Comparison of ENCODE assay signal across 12 cellular contexts in genomic region chr4:59247032-59247431, GRCh38.
A peak's percentile ranks its signal among the peaks of the same experiment; 100 is the strongest.
DNase-seq lines count a peak whose midpoint lies in the region; ATAC-seq, FAIRE-seq and TF ChIP-seq lines count a peak whose summit lies in the region.
"Had no signal": no experiment of that assay in that cellular context is flagged by ENCODE, and none has a peak within 500 bp of the region (broad histone marks: within the 10 kb centered on the region; RNA-seq: fewer than 3 reads in every experiment).

No MANE protein-coding gene starts in this region.

- H3K9me2 ChIP-seq in GM23248 (ENCODE audit: insufficient read depth), result no peaks in the 10 kb centered on the region

- no peaks in the 10 kb centered on the region for H3K23me2 ChIP-seq in H1 (ENCODE audit: low read depth, low read length)

- TF ChIP-seq RAD21 in H1 (IDR thresholded peaks at IDR 0.05 in 1 of 2, conservative IDR thresholded peaks at IDR 0.05 in 1 of 2; ENCODE audit: low read depth in 2 of 2, low read length in 2 of 2), result peak; percentile 37 to 45

- H3K4me2 ChIP-seq in GM23248 (ENCODE audit: unreplicated experiment) (no peak overlapping the region), H1 (ENCODE audit: insufficient read depth in 1 of 2, low read depth in 2 of 2, low read length in 2 of 2) (no peak overlapping the region), neural progenitor cell (no peak overlapping the region)

- no peak overlapping the region for H2AFZ ChIP-seq in GM23248
- H2AFZ ChIP-seq in H1 (ENCODE audit: low read length), result no peak overlapping the region
- no peak overlapping the region for H2AFZ ChIP-seq in neural progenitor cell (replicated peaks)

- H3K36me3 ChIP-seq in GM23248 (ENCODE audit: low read depth), result no peaks in the 10 kb centered on the region
- H3K36me3 ChIP-seq in H1 (ENCODE audit: control insufficient read depth in 2 of 4, insufficient read depth in 4 of 4, low read length in 3 of 4), result no peaks in the 10 kb centered on the region
- no peaks in the 10 kb centered on the region for H3K36me3 ChIP-seq in neural progenitor cell
- H3K36me3 ChIP-seq in gastroesophageal sphincter, result no peaks in the 10 kb centered on the region
- H3K36me3 ChIP-seq in effector memory CD4-positive, alpha-beta T cell (ENCODE audit: control insufficient read depth, insufficient read depth, low read length), result no peaks in the 10 kb centered on the region
- H3K36me3 ChIP-seq: heart left ventricle had no signal

- H4K5ac ChIP-seq in H1 (ENCODE audit: insufficient read length, low read depth, low read length), result no peak overlapping the region

- H3K27ac Mint-ChIP-seq in neural progenitor cell, result no peak overlapping the region
- H3K27ac Mint-ChIP-seq: naive thymus-derived CD4-positive, alpha-beta T cell had no signal

- H3K27me3 Mint-ChIP-seq in neural progenitor cell (ENCODE audit: insufficient read depth, low read depth), result peaks cover 4% of the 10 kb centered on the region
- H3K27me3 Mint-ChIP-seq: naive thymus-derived CD4-positive, alpha-beta T cell had no signal

- no peak overlapping the region for H4K91ac ChIP-seq in H1 (replicated peaks; ENCODE audit: insufficient read length, low read length)

- H3K18ac ChIP-seq in H1 (ENCODE audit: extremely low read depth, low read length), result no peak overlapping the region

- no peaks in the 10 kb centered on the region for H3K4me1 ChIP-seq in GM23248 (ENCODE audit: insufficient read depth)
- H3K4me1 ChIP-seq in H1 (replicated peaks in 1 of 4; ENCODE audit: control insufficient read depth in 3 of 4, insufficient read depth in 4 of 4, low read length in 3 of 4), result no peaks in the 10 kb centered on the region
- H3K4me1 ChIP-seq in neural progenitor cell, result peaks cover 17% of the 10 kb centered on the region
- H3K4me1 ChIP-seq in gastroesophageal sphincter, result no peaks in the 10 kb centered on the region
- no peaks in the 10 kb centered on the region for H3K4me1 ChIP-seq in effector memory CD4-positive, alpha-beta T cell (ENCODE audit: control insufficient read depth, insufficient read depth, low read length, poor library complexity, severe bottlenecking)
- H3K4me1 ChIP-seq: heart left ventricle had no signal

- H3F3A ChIP-seq in GM23248 (ENCODE audit: insufficient read depth), result no peaks in the 10 kb centered on the region
- H3F3A ChIP-seq in neural progenitor cell (ENCODE audit: low read depth), result no peaks in the 10 kb centered on the region

- no peak overlapping the region for H3K56ac ChIP-seq in H1 (replicated peaks; ENCODE audit: insufficient read length, low read depth, low read length)

- H4K8ac ChIP-seq in H1 (ENCODE audit: extremely low read depth, insufficient read depth, low read length), result no peak overlapping the region

- H2BK5ac ChIP-seq in H1 (ENCODE audit: low read depth, low read length), result no peak overlapping the region

- H4K20me1 ChIP-seq in GM23248 (ENCODE audit: insufficient read depth), result no peaks in the 10 kb centered on the region
- H4K20me1 ChIP-seq in H1 (replicated peaks in 1 of 2; ENCODE audit: control insufficient read depth in 1 of 2, insufficient read depth in 2 of 2, low read length in 2 of 2), result no peaks in the 10 kb centered on the region
- H4K20me1 ChIP-seq in neural progenitor cell (ENCODE audit: low read depth), result no peaks in the 10 kb centered on the region

- peaks cover 7% of the 10 kb centered on the region for H3K4me1 Mint-ChIP-seq in neural progenitor cell

- H3K14ac ChIP-seq in H1 (ENCODE audit: insufficient read length), result no peak overlapping the region

- no peaks in the 10 kb centered on the region for H3K79me1 ChIP-seq in H1 (ENCODE audit: low read depth, low read length)

- H2BK20ac ChIP-seq in H1 (ENCODE audit: low read length), result no peak overlapping the region

- no peak overlapping the region for H3K4me3 Mint-ChIP-seq in neural progenitor cell
- H3K4me3 Mint-ChIP-seq: naive thymus-derived CD4-positive, alpha-beta T cell had no signal

- no peaks in the 10 kb centered on the region for H3K27me3 ChIP-seq in GM23248 (replicated peaks; ENCODE audit: insufficient read depth)
- H3K27me3 ChIP-seq in H1 (replicated peaks in 1 of 4; ENCODE audit: control insufficient read depth in 3 of 4, extremely low read depth in 1 of 4, insufficient read depth in 3 of 4, low read length in 3 of 4), result no peaks in the 10 kb centered on the region
- H3K27me3 ChIP-seq in neural progenitor cell, result no peaks in the 10 kb centered on the region
- no peaks in the 10 kb centered on the region for H3K27me3 ChIP-seq in gastroesophageal sphincter
- no peaks in the 10 kb centered on the region for H3K27me3 ChIP-seq in effector memory CD4-positive, alpha-beta T cell (replicated peaks; ENCODE audit: control insufficient read depth, insufficient read depth, low read length, poor library complexity, severe bottlenecking)
- H3K27me3 ChIP-seq: heart left ventricle had no signal

- FAIRE-seq in H1 (lab: Jason Lieb, UNC), result no peak

- H2AK5ac ChIP-seq in H1 (ENCODE audit: low read depth, low read length), result no peak overlapping the region

- in situ Hi-C loops in GM23248 (cut with MboI), result no loop called here

- H3K27ac ChIP-seq in GM23248 (no peak overlapping the region), H1 (ENCODE audit: low read depth, low read length) (no peak overlapping the region), neural progenitor cell (no peak overlapping the region), gastroesophageal sphincter (no peak overlapping the region)
- no peak overlapping the region for H3K27ac ChIP-seq in effector memory CD4-positive, alpha-beta T cell (ENCODE audit: insufficient read depth, low read length, poor library complexity, severe bottlenecking)
- H3K27ac ChIP-seq: heart left ventricle had no signal

- H3K9me3 Mint-ChIP-seq in neural progenitor cell, result peaks cover 19% of the 10 kb centered on the region

- H3K9ac ChIP-seq in GM23248, result no peak overlapping the region
- no peak overlapping the region for H3K9ac ChIP-seq in H1 (replicated peaks in 1 of 4; ENCODE audit: extremely low read depth in 1 of 4, low read depth in 3 of 4, low read length in 3 of 4)
- H3K9ac ChIP-seq in neural progenitor cell, result no peak overlapping the region

- no peak for ATAC-seq in gastroesophageal sphincter
- ATAC-seq: heart left ventricle; naive thymus-derived CD4-positive, alpha-beta T cell had no signal

- no peak overlapping the region for H3K4ac ChIP-seq in H1 (replicated peaks; ENCODE audit: insufficient read length, low read depth, low read length)

- 0 to 4% methylated on average over 1 of the region's 1 CpG for WGBS in GM23248 (ENCODE audit: low coverage in 1 of 2, low lambda C conversion rate in 2 of 2, missing lambda C conversion rate in 2 of 2), 2 experiments
- WGBS in H1 (ENCODE audit: extremely low coverage in 1 of 2, insufficient coverage in 1 of 2, insufficient read length in 1 of 2, insufficient replicate concordance in 2 of 2, low coverage in 1 of 2, low lambda C conversion rate in 2 of 2, missing lambda C conversion rate in 1 of 2), 2 experiments, result 18% methylated on average over 1 of the region's 1 CpG; no CpG with 5 or more reads in 1 of the 2 experiments
- 4 to 6% methylated on average over 1 of the region's 1 CpG for WGBS in gastroesophageal sphincter (ENCODE audit: low coverage in 1 of 2), 2 donors

- POLR2A ChIA-PET in H1 (lab: Charles Lee; ENCODE audit: partially characterized antibody), result no interaction called here

- no peak overlapping the region for H3K4me3 ChIP-seq in GM23248
- no peak overlapping the region for H3K4me3 ChIP-seq in H1 (ENCODE audit: extremely low read depth in 1 of 4, insufficient read depth in 2 of 4, low read depth in 3 of 4, low read length in 4 of 4)
- no peak overlapping the region for H3K4me3 ChIP-seq in neural progenitor cell
- no peak overlapping the region for H3K4me3 ChIP-seq in gastroesophageal sphincter
- no peak overlapping the region for H3K4me3 ChIP-seq in effector memory CD4-positive, alpha-beta T cell (ENCODE audit: insufficient read depth, low read depth, low read length, poor library complexity, severe bottlenecking)
- H3K4me3 ChIP-seq: heart left ventricle had no signal

- no peak overlapping the region for H2BK15ac ChIP-seq in H1 (ENCODE audit: low read length)

- H2BK12ac ChIP-seq in H1 (ENCODE audit: low read depth, low read length), result no peak overlapping the region

- CTCF ChIA-PET in H1 (lab: Charles Lee; ENCODE audit: partially characterized antibody), result interaction anchor here (0.9 to 1.5 kb wide), 2 partner anchors 10 to 22 kb away, joined by 3 read pairs; no protein-coding TSS in a partner anchor

- H3K36me3 Mint-ChIP-seq in neural progenitor cell, result peaks cover 2% of the 10 kb centered on the region
- H3K36me3 Mint-ChIP-seq: naive thymus-derived CD4-positive, alpha-beta T cell had no signal

- DNase-seq in GM23248 (peak; percentile 2), NCI-H146 treated with DMSO at 0.1 percent for 48 hours (lab: John Stamatoyannopoulos, UW; ENCODE audit: unreplicated experiment) (peak; percentile 7), H1 (ENCODE audit: low read depth in 1 of 2, low spot score in 2 of 2) (no peak), neural progenitor cell (ENCODE audit: low spot score) (no peak)
- no peak for DNase-seq in stimulated activated CD4-positive, alpha-beta T cell treated with anti-CD3 and anti-CD28 coated beads, Interleukin-1b, Interleukin-23, amount 100 ng/mL, for 48 hours
- no peak for DNase-seq in effector memory CD4-positive, alpha-beta T cell
- DNase-seq: activated T-cell treated with anti-CD3 and anti-CD28 coated beads for 4 hours; heart left ventricle; naive thymus-derived CD4-positive, alpha-beta T cell; NCI-H226; stimulated activated CD4-positive, alpha-beta T cell treated with anti-CD3 and anti-CD28 coated beads, Interleukin-2, amount 100 ng/mL, for 48 hours had no signal

- H3K9me3 ChIP-seq in GM23248 (ENCODE audit: low read depth) (no peaks in the 10 kb centered on the region), H1 (ENCODE audit: insufficient read depth in 2 of 2, low read depth in 1 of 2, low read length in 1 of 2) (0 out of 4 replicates have a peak, but pooled peaks cover 2 to 3% of the 10 kb centered on the region in 2 experiments), neural progenitor cell (ENCODE audit: low read depth) (no peaks in the 10 kb centered on the region), gastroesophageal sphincter (peaks cover 0 to 5% (median 0%) of the 10 kb centered on the region in 3 donors)
- H3K9me3 ChIP-seq in effector memory CD4-positive, alpha-beta T cell (ENCODE audit: control insufficient read depth, low read length), result no peaks in the 10 kb centered on the region

- no peak overlapping the region for H2BK120ac ChIP-seq in H1 (replicated peaks; ENCODE audit: low read depth, low read length)

- TF ChIP-seq EP300 in H1 (IDR thresholded peaks at IDR 0.05; ENCODE audit: borderline replicate concordance in 1 of 2, low read depth in 2 of 2, low read length in 2 of 2) (no peak), gastroesophageal sphincter (IDR thresholded peaks at IDR 0.05) (no peak)

- H3K23ac ChIP-seq in H1 (ENCODE audit: insufficient read length), result no peak overlapping the region

- no peak; a peak in 1 of 4 replicates for TF ChIP-seq CTCF in H1 (IDR thresholded peaks at IDR 0.05; ENCODE audit: control extremely low read depth in 1 of 3, insufficient read depth in 1 of 3, low read depth in 1 of 3, low read length in 3 of 3)
- peak; percentile 52 for TF ChIP-seq CTCF in neural progenitor cell (IDR thresholded peaks at IDR 0.05)
- peak in 1 of 4 experiments; percentile 10 for TF ChIP-seq CTCF in gastroesophageal sphincter (IDR thresholded peaks at IDR 0.05)

- no peak for TF ChIP-seq POLR2A in H1 (IDR thresholded peaks at IDR 0.05; ENCODE audit: control extremely low read depth in 1 of 2, low read depth in 2 of 2, low read length in 2 of 2)
- no peak for TF ChIP-seq POLR2A in gastroesophageal sphincter (IDR thresholded peaks at IDR 0.05)

- H3K79me2 ChIP-seq in GM23248 (ENCODE audit: insufficient read depth), result no peaks in the 10 kb centered on the region
- no peaks in the 10 kb centered on the region for H3K79me2 ChIP-seq in H1 (ENCODE audit: control insufficient read depth in 1 of 2, insufficient read depth in 2 of 2, low read length in 2 of 2)
- H3K79me2 ChIP-seq in neural progenitor cell (ENCODE audit: low read depth), result no peaks in the 10 kb centered on the region

Comparison
In these comparisons a context has a peak if more than half of its experiments do, and no peak if none do; other contexts are left out.
1. DNase-seq: peak in GM23248 (single experiment) and NCI-H146 treated with DMSO at 0.1 percent for 48 hours (single experiment); none in H1 (0 of 2), neural progenitor cell (single experiment), stimulated activated CD4-positive, alpha-beta T cell treated with anti-CD3 and anti-CD28 coated beads, Interleukin-1b, Interleukin-23, amount 100 ng/mL, for 48 hours (single experiment) and effector memory CD4-positive, alpha-beta T cell (0 of 3).